9 cellular contexts compared by ENCODE assay signal in the genomic region with DNA sequence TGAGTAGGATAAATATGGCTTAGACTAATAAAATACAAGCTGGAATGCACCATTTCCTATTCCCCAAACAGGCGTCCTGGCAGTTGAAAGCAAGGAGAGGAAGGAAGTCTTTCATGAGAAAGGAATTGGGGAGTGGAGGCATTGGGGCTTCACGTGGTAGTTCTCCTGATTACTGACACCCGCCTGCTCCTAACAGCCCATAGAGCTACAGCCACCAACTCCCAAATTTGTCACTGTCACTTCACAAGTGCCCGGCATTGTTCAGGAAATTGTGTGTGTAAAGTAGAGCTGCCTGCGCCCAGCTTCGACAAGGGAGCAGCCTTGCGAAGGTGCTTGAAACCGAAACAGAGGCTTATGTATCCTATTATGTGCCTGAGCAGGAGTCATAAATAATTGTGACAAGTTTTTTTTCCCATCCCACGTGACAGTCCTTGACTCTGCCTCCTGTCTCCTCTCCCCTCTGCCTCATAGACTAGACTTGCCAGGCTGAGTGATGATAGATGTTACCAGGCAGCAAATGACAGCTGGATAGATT.
DNase-seq lines count a peak whose midpoint lies in the region; ATAC-seq and TF ChIP-seq lines count a peak whose summit lies in the region.
"Had no signal": no experiment of that assay in that cellular context is flagged by ENCODE, and none has a peak within 500 bp of the region (broad histone marks: within the 10 kb centered on the region; RNA-seq: fewer than 3 reads in every experiment).

No MANE protein-coding gene starts in this region.

- H3K9ac ChIP-seq in SK-N-MC (ENCODE audit: insufficient read length) = no peak overlapping the region

- H3K27ac ChIP-seq in SK-N-MC = no peak overlapping the region
- H3K27ac ChIP-seq: 22Rv1 had no signal

- no peak for ATAC-seq in GM18505 (IDR thresholded peaks at IDR 0.05; ENCODE audit: unreplicated experiment)
- no peak for ATAC-seq in GM21447 (IDR thresholded peaks at IDR 0.05; ENCODE audit: unreplicated experiment)
- no peak for ATAC-seq in HG02884 (IDR thresholded peaks at IDR 0.05; ENCODE audit: unreplicated experiment)

- no peaks in the 10 kb centered on the region for H3K9me3 ChIP-seq in SK-N-MC (ENCODE audit: low read depth, low read length)

- H3K4me3 ChIP-seq in SK-N-MC (peak overlapping the region; percentile 16; the same call in 1 of the 2 replicates), fibroblast of the aortic adventitia (ENCODE audit: low read depth, low read length) (peak overlapping the region; percentile 5)

- no peak for TF ChIP-seq CTCF in fibroblast of the aortic adventitia (IDR thresholded peaks at IDR 0.05; ENCODE audit: insufficient read depth, low read length)

- no peaks in the 10 kb centered on the region for H3K36me3 ChIP-seq in SK-N-MC (ENCODE audit: insufficient read depth, low read length)

- DNase-seq in DMS 273 (lab: John Stamatoyannopoulos, UW; ENCODE audit: unreplicated experiment) (peak; percentile 13), DMS 273 treated with DMSO at 0.1 percent for 48 hours (lab: John Stamatoyannopoulos, UW) (no peak), SK-N-MC (ENCODE audit: low read depth, low spot score) (no peak), fibroblast of the aortic adventitia (ENCODE audit: low read depth) (peak; percentile 7)
- peak; percentile 14 to 17 for DNase-seq in stimulated activated CD4-positive, alpha-beta T cell treated with anti-CD3 and anti-CD28 coated beads, Interleukin-2, amount 100 ng/mL, for 24 hours

- TF ChIP-seq POLR2A in GM18505 (IDR thresholded peaks at IDR 0.05; ENCODE audit: borderline replicate concordance, extremely low read depth, insufficient read depth, insufficient read length) = no peak

Comparison
In these comparisons a context has a peak if more than half of its experiments do, and no peak if none do; other contexts are left out.
1. DNase-seq: peak in DMS 273 (single experiment), fibroblast of the aortic adventitia (single experiment) and stimulated activated CD4-positive, alpha-beta T cell treated with anti-CD3 and anti-CD28 coated beads, Interleukin-2, amount 100 ng/mL, for 24 hours (2 of 2); none in DMS 273 treated with DMSO at 0.1 percent for 48 hours (single experiment) and SK-N-MC (single experiment).